ENCODE assay signal across 1 cellular context in genomic region chr7:129785457-129786178, GRCh38.
TF ChIP-seq lines count a peak whose summit lies in the region.

No MANE protein-coding gene starts in this region.

TF ChIP-seq in GM23338, 12 proteins besides CTCF, POLR2A, EP300 and RAD21 (continued from another document):
- TF ChIP-seq ZNF462 (CRISPR knock-in tag; IDR thresholded peaks at IDR 0.05): no peak
